ENCODE assay signal across 8 cellular contexts in genomic region chr3:88058593-88059379, GRCh38. TPM values are rescaled to one million over a fixed set of nuclear protein-coding genes. Genes with fewer than 3 reads are reported as not detected.
DNase-seq lines count a peak whose midpoint lies in the region; ATAC-seq, FAIRE-seq and TF ChIP-seq lines count a peak whose summit lies in the region.

Gene CGGBP1, minus strand, starts transcription at chr3:88059005. Its CDS starts 3,029 bp downstream, at chr3:88055976.
Gene ZNF654, plus strand, starts transcription at chr3:88059255. Its CDS starts 65 bp downstream, at chr3:88059320.

- H3K36me3 ChIP-seq in right atrium auricular region = peaks cover 12% of the 10 kb centered on the region
- peaks cover 0 to 35% of the 10 kb centered on the region in 2 donors for H3K36me3 ChIP-seq in psoas muscle (ENCODE audit: insufficient read depth in 1 of 2, low read depth in 1 of 2)

- H3K4me3 ChIP-seq in right atrium auricular region (peak within 1 kb of the TSS; percentile 95 to 98), psoas muscle (peak within 1 kb of the TSS; percentile 96)

- H3K27ac ChIP-seq in right atrium auricular region (peak within 1 kb of the TSS; percentile 94 to 97), psoas muscle (peak within 1 kb of the TSS; percentile 97)

- WGBS in psoas muscle, 3 donors = 0 to 1% (median 1%) methylated on average over 60 to 76 of the region's 76 CpGs

- H3K4me1 ChIP-seq in right atrium auricular region = peaks cover 0 to 41% of the 10 kb centered on the region in 2 donors
- H3K4me1 ChIP-seq in psoas muscle = peaks cover 40% of the 10 kb centered on the region

- H3K27me3 ChIP-seq in right atrium auricular region (no peaks in the 10 kb centered on the region), psoas muscle (ENCODE audit: insufficient read depth in 3 of 3, low read length in 2 of 3) (no peaks in the 10 kb centered on the region)

- H3K9me3 ChIP-seq in right atrium auricular region (no peaks in the 10 kb centered on the region), psoas muscle (no peaks in the 10 kb centered on the region)

- intact Hi-C loops in T-helper 2 cell treated with Interferon-gamma antibody and Interleukin-4, amounts not matched to agents 100 ng/mL and 5 ng/mL, for 36 hours (cut with micrococcal nuclease) = loop anchor here (1.0 to 2.0 kb wide), 7 partner anchors 11 to 832 kb away; partner anchors contain the start of genes C3orf38 and CHMP2B
- intact Hi-C loops in psoas muscle (cut with DNase I) = loop anchor here in 1 of 2 donors (5.0 kb wide), 2 partner anchors 54 to 94 kb away; no protein-coding TSS in a partner anchor

- peak; percentile 86 for ATAC-seq in GM18499 (IDR thresholded peaks at IDR 0.05; ENCODE audit: insufficient read depth, unreplicated experiment)
- ATAC-seq in HG02943 (IDR thresholded peaks at IDR 0.05; ENCODE audit: low read depth, unreplicated experiment) = peak; percentile 94
- ATAC-seq in psoas muscle = peak; percentile 94 to 97 (median 96)

- FAIRE-seq in urothelium cell line (lab: Jason Lieb, UNC) = peak; percentile 86

- DNase-seq in NCI-H187 treated with DMSO at 0.1 percent for 48 hours (lab: John Stamatoyannopoulos, UW) = peak; percentile 87
- DNase-seq in anterior cingulate cortex (lab: John Stamatoyannopoulos, UW) = peak; percentile 88 to 99 (median 98)
- peak; percentile 99 for DNase-seq in right atrium auricular region (ENCODE audit: low spot score)
- DNase-seq in psoas muscle = peak; percentile 97 to 98
- peak; percentile 97 for DNase-seq in urothelium cell line (ENCODE audit: low spot score)

- TF ChIP-seq CTCF in right atrium auricular region (IDR thresholded peaks at IDR 0.05) (no peak), psoas muscle (IDR thresholded peaks at IDR 0.05) (no peak)

RNA-seq across cellular contexts. Expression of gene CGGBP1, which starts in this region (rescaled TPM):
- 104 and 106 TPM in 2 replicates for total RNA-seq in T-helper 2 cell treated with Interferon-gamma antibody and Interleukin-4, amounts not matched to agents 100 ng/mL and 5 ng/mL, for 36 hours
- total RNA-seq in right atrium auricular region (10 to 100 TPM; 40.8 to 40.9 TPM), psoas muscle (10 to 100 TPM; 39.1 to 46.2 (median 42.9) TPM)
- polyA plus RNA-seq in psoas muscle = 10 to 100 TPM; 27.4 to 63.2 (median 45.9) TPM

RNA-seq across cellular contexts. Expression of gene ZNF654, which starts in this region (rescaled TPM):
- total RNA-seq in T-helper 2 cell treated with Interferon-gamma antibody and Interleukin-4, amounts not matched to agents 100 ng/mL and 5 ng/mL, for 36 hours = 22.5 and 23.3 TPM in 2 replicates
- total RNA-seq in right atrium auricular region (1 to 10 TPM; 6.8 to 7.2 TPM), psoas muscle (10 to 100 TPM in 2 of 4 donors, 1 to 10 TPM in 2; 8.8 to 10.7 (median 9.6) TPM)
- 1 to 10 TPM; 2.6 to 8.9 (median 3.2) TPM for polyA plus RNA-seq in psoas muscle

Comparison
In these comparisons a context has a peak if more than half of its experiments do, and no peak if none do; other contexts are left out.
1. Peak in every context shown above with its lines: DNase-seq, ATAC-seq, H3K4me3 ChIP-seq and H3K27ac ChIP-seq.